Comparison of ENCODE assay signal across 9 cellular contexts in the genomic region with DNA sequence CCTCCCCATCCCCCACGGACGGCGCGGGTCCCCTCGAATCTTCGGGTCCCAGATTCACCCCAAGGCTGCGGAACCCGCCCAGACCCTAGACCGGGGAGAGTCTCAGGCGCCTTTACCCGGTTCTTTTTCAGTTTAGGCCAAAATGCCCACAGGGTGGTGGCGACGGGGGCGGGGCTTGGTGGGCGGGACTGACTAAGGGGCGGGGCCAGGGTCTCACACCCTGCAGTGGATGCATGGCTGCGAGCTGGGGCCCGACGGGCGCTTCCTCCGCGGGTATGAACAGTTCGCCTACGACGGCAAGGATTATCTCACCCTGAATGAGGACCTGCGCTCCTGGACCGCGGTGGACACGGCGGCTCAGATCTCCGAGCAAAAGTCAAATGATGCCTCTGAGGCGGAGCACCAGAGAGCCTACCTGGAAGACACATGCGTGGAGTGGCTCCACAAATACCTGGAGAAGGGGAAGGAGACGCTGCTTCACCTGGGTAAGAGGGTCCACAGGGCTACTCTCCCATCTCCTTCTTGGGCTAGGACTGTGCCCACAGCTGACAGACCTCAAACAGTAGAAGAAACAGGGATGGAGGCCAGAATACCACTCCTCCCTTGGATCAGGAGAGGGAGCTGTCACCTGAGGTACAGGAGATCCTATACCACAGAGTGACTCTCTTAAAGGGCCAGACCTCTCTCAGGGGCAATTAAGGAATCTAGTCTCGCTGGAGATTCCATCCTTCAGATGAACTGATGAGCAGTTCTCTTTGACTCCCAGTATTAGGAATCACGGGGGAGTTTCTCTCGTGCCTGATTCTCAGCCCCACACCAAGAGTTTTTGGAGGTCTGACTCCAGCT. TPM values are rescaled to one million over a fixed set of nuclear protein-coding genes. Genes with fewer than 3 reads are reported as not detected.
DNase-seq lines count a peak whose midpoint lies in the region; ATAC-seq and TF ChIP-seq lines count a peak whose summit lies in the region.
"Had no signal": no experiment of that assay in that cellular context is flagged by ENCODE, and none has a peak within 500 bp of the region (broad histone marks: within the 10 kb centered on the region; RNA-seq: fewer than 3 reads in every experiment).

No MANE protein-coding gene starts in this region.

- peak overlapping the region; percentile 90 for H3K4me3 ChIP-seq in PC-3 (ENCODE audit: low read length)
- H3K4me3 ChIP-seq in fibroblast of mammary gland (ENCODE audit: control insufficient read depth, low read depth, low read length): peak overlapping the region; percentile 86
- H3K4me3 ChIP-seq in neural cell (ENCODE audit: low read length): peak overlapping the region; percentile 77
- H3K4me3 ChIP-seq in stomach smooth muscle (ENCODE audit: low read length in 2 of 2): peak overlapping the region; percentile 93 to 96

- H3K36me3 ChIP-seq in PC-3 (ENCODE audit: low read depth, low read length): peaks cover 10% of the 10 kb centered on the region; the same call in 1 of the 2 replicates
- H3K36me3 ChIP-seq in neural cell (ENCODE audit: insufficient read depth, low read length): no peaks in the 10 kb centered on the region
- peaks cover 16 to 17% of the 10 kb centered on the region in 2 donors for H3K36me3 ChIP-seq in stomach smooth muscle (ENCODE audit: control insufficient read depth in 2 of 2, insufficient read depth in 2 of 2, low read length in 2 of 2)

- intact Hi-C loops in PC-3 (cut with micrococcal nuclease): no loop called here

- H3K79me2 ChIP-seq in PC-3 (ENCODE audit: low read length): peaks cover 20% of the 10 kb centered on the region
- no peaks in the 10 kb centered on the region for H3K79me2 ChIP-seq in neural cell (replicated peaks; ENCODE audit: insufficient read depth, low read length)

- ATAC-seq in HG02798 (IDR thresholded peaks at IDR 0.05; ENCODE audit: poor library complexity, unreplicated experiment) (peak; percentile 27), PC-3 (peak; percentile 68)

- peak; percentile 22; the same call in 1 of the 2 replicates for TF ChIP-seq CTCF in PC-3 (conservative IDR thresholded peaks at IDR 0.05; ENCODE audit: low read depth, low read length)
- TF ChIP-seq CTCF in fibroblast of mammary gland (conservative IDR thresholded peaks at IDR 0.05; ENCODE audit: control insufficient read depth, insufficient read depth, low read depth, low read length): no peak
- TF ChIP-seq CTCF in neural cell (IDR thresholded peaks at IDR 0.05; ENCODE audit: poor library complexity, severe bottlenecking): no peak

- H3K27ac ChIP-seq in PC-3 (ENCODE audit: low read length) (no peak overlapping the region; the same call in 1 of the 2 replicates), neural cell (ENCODE audit: low read length) (no peak overlapping the region), stomach smooth muscle (ENCODE audit: low read length) (peak overlapping the region; percentile 94)
- H3K27ac ChIP-seq: VCaP had no signal

- H3K27me3 ChIP-seq in PC-3 (ENCODE audit: low read length) (no peaks in the 10 kb centered on the region), neural cell (ENCODE audit: insufficient read depth, low read depth, low read length) (peaks cover 9% of the 10 kb centered on the region), stomach smooth muscle (ENCODE audit: control insufficient read depth in 1 of 2, insufficient read depth in 2 of 2, low read length in 2 of 2) (peaks cover 0 to 3% of the 10 kb centered on the region in 2 donors)

- no peak for TF ChIP-seq RAD21 in neural cell (conservative IDR thresholded peaks at IDR 0.05)

- no peak for TF ChIP-seq EP300 in neural cell (conservative IDR thresholded peaks at IDR 0.05; ENCODE audit: poor library complexity, severe bottlenecking)

- CTCF ChIA-PET in PC-3 (lab: Charles Lee): interaction anchor here (0.5 kb wide), 1 partner anchor 73 kb away, joined by 13 read pairs; no protein-coding TSS in a partner anchor

- H3F3A ChIP-seq in PC-3 (ENCODE audit: low read length, unreplicated experiment): no peaks in the 10 kb centered on the region
- H3F3A ChIP-seq in neural cell (ENCODE audit: insufficient read depth, low read length, poor library complexity, severe bottlenecking): no peaks in the 10 kb centered on the region

- POLR2A ChIA-PET in PC-3 (lab: Charles Lee; ENCODE audit: unreplicated experiment): interaction anchor here (0.6 to 1.0 kb wide), 4 partner anchors 40 to 183 kb away, joined by 3 to 6 read pairs (median 4); partner anchors contain the start of gene DHX16

- no TSS peak for BruUV-seq in PC-3 (replicated peaks; lab: Mats Ljungman, UMichigan)

- peak overlapping the region; percentile 90 for H3K4me2 ChIP-seq in PC-3 (ENCODE audit: low read length)
- peak overlapping the region; percentile 55 for H3K4me2 ChIP-seq in neural cell (ENCODE audit: low read length)

- peaks cover 3% of the 10 kb centered on the region; the same call in 1 of the 2 replicates for H4K20me1 ChIP-seq in PC-3 (ENCODE audit: low read length)
- H4K20me1 ChIP-seq in neural cell (ENCODE audit: insufficient read depth): no peaks in the 10 kb centered on the region

- H3K9ac ChIP-seq in PC-3 (ENCODE audit: low read length): peak overlapping the region; percentile 80
- peak overlapping the region; percentile 9 for H3K9ac ChIP-seq in neural cell (ENCODE audit: low read length)
- peak overlapping the region; percentile 90 to 99 for H3K9ac ChIP-seq in stomach smooth muscle (ENCODE audit: low read length in 2 of 2)

- H3K9me3 ChIP-seq in PC-3 (ENCODE audit: low read length) (no peaks in the 10 kb centered on the region), neural cell (ENCODE audit: low read length) (no peaks in the 10 kb centered on the region), stomach smooth muscle (ENCODE audit: control insufficient read depth in 2 of 2, low read length in 2 of 2) (no peaks in the 10 kb centered on the region)

- H3K9me2 ChIP-seq in PC-3 (replicated peaks; ENCODE audit: low read length) (no peaks in the 10 kb centered on the region), neural cell (ENCODE audit: insufficient read depth, low read length) (no peaks in the 10 kb centered on the region)

- DNase-seq in Daoy (ENCODE audit: low read depth): peak; percentile 80
- peak; percentile 57 for DNase-seq in PC-3
- peak; percentile 71 to 76 for DNase-seq in activated T-helper 1 cell treated with anti-CD3 and anti-CD28 coated beads, Interleukin-2, amount 50 U/mL, for 16 hours (ENCODE audit: low read depth in 1 of 2, low spot score in 1 of 2)
- peak; percentile 51 for DNase-seq in fibroblast of mammary gland (ENCODE audit: low read depth)
- no peak for DNase-seq in NCI-H2107 (lab: John Stamatoyannopoulos, UW)

- peak overlapping the region; percentile 87 for H2AFZ ChIP-seq in PC-3 (ENCODE audit: low read length)
- H2AFZ ChIP-seq in neural cell (ENCODE audit: low read depth, low read length): peak overlapping the region; percentile 33

- peaks cover 8% of the 10 kb centered on the region for H3K4me1 ChIP-seq in PC-3 (ENCODE audit: insufficient read depth, low read length)
- peaks cover 15% of the 10 kb centered on the region for H3K4me1 ChIP-seq in stomach smooth muscle (ENCODE audit: control insufficient read depth, insufficient read depth, low read length)

TF ChIP-seq in neural cell, 6 proteins besides CTCF, POLR2A, EP300 and RAD21:
- TF ChIP-seq EZH2 (IDR thresholded peaks at IDR 0.05; ENCODE audit: borderline replicate concordance, insufficient read depth, low read length, poor library complexity, severe bottlenecking): no peak
- TF ChIP-seq TAF1 (IDR thresholded peaks at IDR 0.05; ENCODE audit: low read depth): no peak
- TF ChIP-seq POLR2AphosphoS5 (IDR thresholded peaks at IDR 0.05): no peak
- no peak for TF ChIP-seq MXI1 (conservative IDR thresholded peaks at IDR 0.05; ENCODE audit: poor library complexity, severe bottlenecking)
- TF ChIP-seq, protein P1, sequence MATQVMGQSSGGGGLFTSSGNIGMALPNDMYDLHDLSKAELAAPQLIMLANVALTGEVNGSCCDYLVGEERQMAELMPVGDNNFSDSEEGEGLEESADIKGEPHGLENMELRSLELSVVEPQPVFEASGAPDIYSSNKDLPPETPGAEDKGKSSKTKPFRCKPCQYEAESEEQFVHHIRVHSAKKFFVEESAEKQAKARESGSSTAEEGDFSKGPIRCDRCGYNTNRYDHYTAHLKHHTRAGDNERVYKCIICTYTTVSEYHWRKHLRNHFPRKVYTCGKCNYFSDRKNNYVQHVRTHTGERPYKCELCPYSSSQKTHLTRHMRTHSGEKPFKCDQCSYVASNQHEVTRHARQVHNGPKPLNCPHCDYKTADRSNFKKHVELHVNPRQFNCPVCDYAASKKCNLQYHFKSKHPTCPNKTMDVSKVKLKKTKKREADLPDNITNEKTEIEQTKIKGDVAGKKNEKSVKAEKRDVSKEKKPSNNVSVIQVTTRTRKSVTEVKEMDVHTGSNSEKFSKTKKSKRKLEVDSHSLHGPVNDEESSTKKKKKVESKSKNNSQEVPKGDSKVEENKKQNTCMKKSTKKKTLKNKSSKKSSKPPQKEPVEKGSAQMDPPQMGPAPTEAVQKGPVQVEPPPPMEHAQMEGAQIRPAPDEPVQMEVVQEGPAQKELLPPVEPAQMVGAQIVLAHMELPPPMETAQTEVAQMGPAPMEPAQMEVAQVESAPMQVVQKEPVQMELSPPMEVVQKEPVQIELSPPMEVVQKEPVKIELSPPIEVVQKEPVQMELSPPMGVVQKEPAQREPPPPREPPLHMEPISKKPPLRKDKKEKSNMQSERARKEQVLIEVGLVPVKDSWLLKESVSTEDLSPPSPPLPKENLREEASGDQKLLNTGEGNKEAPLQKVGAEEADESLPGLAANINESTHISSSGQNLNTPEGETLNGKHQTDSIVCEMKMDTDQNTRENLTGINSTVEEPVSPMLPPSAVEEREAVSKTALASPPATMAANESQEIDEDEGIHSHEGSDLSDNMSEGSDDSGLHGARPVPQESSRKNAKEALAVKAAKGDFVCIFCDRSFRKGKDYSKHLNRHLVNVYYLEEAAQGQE (IDR thresholded peaks at IDR 0.05; ENCODE audit: borderline replicate concordance): no peak
- TF ChIP-seq SMC3 (conservative IDR thresholded peaks at IDR 0.05; ENCODE audit: poor library complexity): no peak

RNA-seq across cellular contexts. Expression of gene HLA-E, which starts 0.9 kb away (rescaled TPM):
- total RNA-seq in Daoy (2014; rRNA removed; shearing (Covaris generic)): 109 and 110 TPM in 2 replicates
- total RNA-seq in PC-3 (2014; rRNA removed): 131 and 161 TPM in 2 replicates
- polyA plus RNA-seq in neural cell: 0.14 and 0.51 TPM in 2 replicates
- 0.49 and 0.58 TPM in 2 replicates for polyA minus RNA-seq in neural cell

Comparison
In these comparisons a context has a peak if more than half of its experiments do, and no peak if none do; other contexts are left out.
1. H3K9ac ChIP-seq: peak in every context shown above with its lines; median percentile 94 in stomach smooth muscle; 80 in PC-3; 9 in neural cell.